In the genomic region with DNA sequence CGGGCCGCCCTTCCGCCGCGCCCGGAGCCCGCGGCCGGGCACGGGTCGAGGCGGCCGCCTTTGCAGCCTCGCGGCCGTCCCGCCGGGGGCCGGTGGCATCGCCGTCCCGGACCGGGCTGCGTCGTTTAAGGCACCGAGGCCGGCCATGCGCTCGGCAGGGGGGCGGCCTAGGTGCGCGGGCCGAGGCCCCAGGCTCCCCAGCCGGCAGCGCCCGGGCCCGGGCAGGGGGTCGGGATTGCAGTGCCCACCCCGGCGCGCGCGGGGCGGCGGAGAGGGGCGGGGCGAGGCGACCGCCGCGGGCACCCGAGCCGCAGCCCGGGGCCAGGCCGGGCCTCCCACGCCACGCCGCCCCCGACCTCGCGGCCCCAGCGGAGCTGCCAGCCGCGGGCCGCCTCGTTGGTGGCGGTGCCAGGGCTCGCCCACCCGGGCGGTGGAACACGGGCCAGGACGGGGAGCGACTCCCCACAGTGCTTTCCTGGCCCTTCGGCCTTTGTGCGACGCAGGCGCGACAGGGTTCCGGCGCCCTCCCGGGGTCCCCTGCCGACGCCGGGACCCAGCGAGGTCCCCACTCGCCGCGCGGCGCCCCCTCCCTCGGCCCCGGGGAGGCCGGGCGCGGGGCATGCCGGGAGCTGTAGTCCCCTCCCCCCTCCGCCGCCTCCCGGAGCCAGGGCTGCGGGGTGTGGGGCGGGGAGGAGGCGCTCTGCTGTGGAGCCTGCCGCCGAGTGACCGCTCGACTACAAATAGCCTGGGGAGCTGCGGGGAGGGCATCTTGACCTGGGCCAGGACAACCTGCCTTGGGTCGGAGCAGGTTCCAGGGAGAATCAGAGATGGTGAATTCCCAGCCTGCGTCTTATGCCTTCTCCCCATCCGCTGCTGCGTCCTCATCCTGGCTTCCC, we compare ENCODE assay signal across 8 cellular contexts. TPM values are rescaled to one million over a fixed set of nuclear protein-coding genes. Genes with fewer than 3 reads are reported as not detected.
DNase-seq lines count a peak whose midpoint lies in the region; ATAC-seq lines count a peak whose summit lies in the region.

No MANE protein-coding gene starts in this region.

- peak; percentile 75 for ATAC-seq in HG02678 (IDR thresholded peaks at IDR 0.05; ENCODE audit: unreplicated experiment)
- ATAC-seq in left lobe of liver: peak; percentile 81

- H3K27ac ChIP-seq in cingulate gyrus (ENCODE audit: low read depth, low read length): peak overlapping the region; percentile 99

- DNase-seq in NCI-H2081 (lab: John Stamatoyannopoulos, UW): peak; percentile 61 to 68
- DNase-seq in NCI-H2081 treated with DMSO at 0.1 percent for 48 hours (lab: John Stamatoyannopoulos, UW): no peak
- peak; percentile 40 for DNase-seq in NCI-H146 treated with DMSO at 0.1 percent for 48 hours (lab: John Stamatoyannopoulos, UW; ENCODE audit: unreplicated experiment)
- peak; percentile 53 to 61 for DNase-seq in activated CD4-positive, alpha-beta T cell treated with anti-CD3 and anti-CD28 coated beads for 24 hours (ENCODE audit: low read depth in 2 of 2)
- DNase-seq in left lobe of liver (ENCODE audit: low spot score): peak; percentile 84
- peak; percentile 76 to 80 for DNase-seq in stimulated activated CD4-positive, alpha-beta T cell treated with anti-CD3 and anti-CD28 coated beads, Interleukin-2, amount 100 ng/mL, for 24 hours

RNA-seq across cellular contexts. Expression of a gene that starts 0.8 kb away (rescaled TPM):
- 50.4 TPM for total RNA-seq in left lobe of liver

RNA-seq across cellular contexts. Expression of a gene that starts 16.9 kb away (rescaled TPM):
- 14.6 TPM for total RNA-seq in left lobe of liver

RNA-seq across cellular contexts. Expression of a gene that starts 39.3 kb away (rescaled TPM):
- 0.15 TPM for total RNA-seq in left lobe of liver
